In the genomic region with DNA sequence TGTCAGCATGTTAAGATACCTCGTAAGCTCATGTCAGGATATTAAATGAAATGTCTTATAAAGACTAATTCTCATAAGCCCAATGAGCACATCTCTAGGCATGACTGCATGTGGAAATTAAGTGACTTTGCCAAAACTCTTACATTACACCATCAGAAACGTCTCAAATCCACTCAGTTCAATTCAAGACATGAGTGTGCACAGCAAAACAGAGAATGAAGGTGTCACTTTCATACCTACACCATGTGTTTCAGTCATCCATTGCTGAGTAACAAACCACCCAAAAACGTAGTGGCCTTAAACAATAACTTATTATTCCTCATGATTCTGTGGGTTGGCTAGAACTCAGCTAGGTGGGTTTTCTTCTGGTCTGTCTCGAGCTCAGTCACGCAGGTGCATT, we compare ENCODE assay signal across 14 cellular contexts.
DNase-seq lines count a peak whose midpoint lies in the region; ATAC-seq, FAIRE-seq and TF ChIP-seq lines count a peak whose summit lies in the region.
"Had no signal": no experiment of that assay in that cellular context is flagged by ENCODE, and none has a peak within 500 bp of the region (broad histone marks: within the 10 kb centered on the region; RNA-seq: fewer than 3 reads in every experiment).

No MANE protein-coding gene starts in this region.

- no peak overlapping the region for H3K9ac ChIP-seq in GM12878 (ENCODE audit: control insufficient read depth, insufficient read depth, low read length)
- H3K9ac ChIP-seq: BLaER1 treated with 17β-estradiol and CSF1 and Interleukin-3, amounts not matched to agents 10 nM and 100 nM had no signal

- SMC1A ChIA-PET in GM12878 (lab: Charles Lee; ENCODE audit: uncharacterized antibody, unreplicated experiment): interaction anchor here (1.1 to 2.5 kb wide), 5 partner anchors 9 to 59 kb away, joined by 3 to 11 read pairs (median 6); no protein-coding TSS in a partner anchor

- DNase-seq in activated CD4-positive, alpha-beta T cell treated with anti-CD3 and anti-CD28 coated beads for 36 hours: no peak
- no peak for DNase-seq in activated CD4-positive, alpha-beta T cell treated with anti-CD3 and anti-CD28 coated beads, Interleukin-2, amount 50 U/mL, for 48 hours
- DNase-seq in stimulated activated naive CD8-positive, alpha-beta T cell treated with anti-CD3 and anti-CD28 coated beads, Interleukin-15, amount 100 ng/mL, for 72 hours: no peak
- no peak for DNase-seq in stimulated activated naive CD8-positive, alpha-beta T cell treated with anti-CD3 and anti-CD28 coated beads, Interleukin-15, Interleukin-2, amounts not matched to agents 100 U/mL and 50 U/mL, for 24 hours
- DNase-seq in GM12878 (ENCODE audit: low read depth, low spot score) (no peak), lower lobe of right lung (no peak)
- DNase-seq: 8988T; CD4-positive, CD25-positive, alpha-beta regulatory T cell; DMS 273 treated with DMSO at 0.1 percent for 48 hours had no signal

- TF ChIP-seq CTCF in GM12878 (IDR thresholded peaks at IDR 0.05 in 2 of 3, conservative IDR thresholded peaks at IDR 0.05 in 1 of 3; ENCODE audit: control insufficient read depth in 2 of 3, extremely low read depth in 1 of 3, insufficient read depth in 1 of 3, low read depth in 3 of 3, low read length in 3 of 3): no peak
- no peak for TF ChIP-seq CTCF in lower lobe of right lung (IDR thresholded peaks at IDR 0.05)

- peaks cover 0 to 4% of the 10 kb centered on the region in 2 experiments; a peak in 3 of 4 replicates for H3K36me3 ChIP-seq in GM12878 (ENCODE audit: control insufficient read depth in 2 of 2, insufficient read depth in 2 of 2, low read length in 1 of 2)
- peaks cover 29% of the 10 kb centered on the region for H3K36me3 ChIP-seq in lower lobe of right lung
- H3K36me3 ChIP-seq: HAP-1 had no signal

- H3K27me3 Mint-ChIP-seq in activated CD4-positive, alpha-beta T cell treated with anti-CD3 and anti-CD28 coated beads for 36 hours: no peaks in the 10 kb centered on the region
- H3K27me3 Mint-ChIP-seq in stimulated activated naive CD8-positive, alpha-beta T cell treated with anti-CD3 and anti-CD28 coated beads, Interleukin-15, amount 100 ng/mL, for 72 hours: no peaks in the 10 kb centered on the region
- H3K27me3 Mint-ChIP-seq: CD4-positive, CD25-positive, alpha-beta regulatory T cell had no signal

- no peak overlapping the region for H2AFZ ChIP-seq in GM12878 (ENCODE audit: control insufficient read depth, low read depth, low read length)

- H3K79me2 ChIP-seq in GM12878 (ENCODE audit: control insufficient read depth, insufficient read depth, low read length): no peaks in the 10 kb centered on the region

- no peak for FAIRE-seq in GM12878 (lab: Jason Lieb, UNC)
- FAIRE-seq: GM12891, H1 had no signal

- H3K4me1 ChIP-seq in GM12878 (ENCODE audit: control insufficient read depth, insufficient read depth, low read length) (no peaks in the 10 kb centered on the region), lower lobe of right lung (no peaks in the 10 kb centered on the region)

- H3K9me3 Mint-ChIP-seq in activated CD4-positive, alpha-beta T cell treated with anti-CD3 and anti-CD28 coated beads for 36 hours (ENCODE audit: low read depth): peaks cover 1% of the 10 kb centered on the region
- H3K9me3 Mint-ChIP-seq in stimulated activated naive CD8-positive, alpha-beta T cell treated with anti-CD3 and anti-CD28 coated beads, Interleukin-15, amount 100 ng/mL, for 72 hours: no peaks in the 10 kb centered on the region

- BruUV-seq in GM12878 (replicated peaks; lab: Mats Ljungman, UMichigan): no TSS peak

- CTCF ChIA-PET in activated CD4-positive, alpha-beta T cell treated with anti-CD3 and anti-CD28 coated beads for 36 hours (lab: Charles Lee): interaction anchor here (0.6 to 1.2 kb wide), 3 partner anchors 29 to 73 kb away, joined by 3 to 4 read pairs (median 3); no protein-coding TSS in a partner anchor
- CTCF ChIA-PET in GM12878 (lab: Yijun Ruan, JAX): interaction anchor here (1.5 to 7.6 kb wide), 4 partner anchors 9 to 71 kb away, joined by 6 to 81 read pairs (median 8); no protein-coding TSS in a partner anchor

- H3K27ac Mint-ChIP-seq in activated CD4-positive, alpha-beta T cell treated with anti-CD3 and anti-CD28 coated beads for 36 hours: no peak overlapping the region
- H3K27ac Mint-ChIP-seq in stimulated activated naive CD8-positive, alpha-beta T cell treated with anti-CD3 and anti-CD28 coated beads, Interleukin-15, amount 100 ng/mL, for 72 hours: no peak overlapping the region

- in situ Hi-C loops in GM12878 (cut with MboI): no loop called here

- 70% methylated on average over 5 of the region's 5 CpGs for WGBS in GM12878 (ENCODE audit: insufficient coverage, insufficient replicate concordance, low lambda C conversion rate, missing lambda C conversion rate)

- peaks cover 43% of the 10 kb centered on the region for H3K36me3 Mint-ChIP-seq in activated CD4-positive, alpha-beta T cell treated with anti-CD3 and anti-CD28 coated beads for 36 hours (ENCODE audit: low read depth)

- TF ChIP-seq POLR2A in GM12878 (IDR thresholded peaks at IDR 0.05; ENCODE audit: low read depth, low read length): no peak

- POLR2A ChIA-PET in activated CD4-positive, alpha-beta T cell treated with anti-CD3 and anti-CD28 coated beads for 36 hours (lab: Charles Lee): no interaction called here
- POLR2A ChIA-PET in GM12878 (lab: Charles Lee): interaction anchor here (0.9 to 1.3 kb wide), 2 partner anchors 9 to 14 kb away, joined by 3 to 4 read pairs; no protein-coding TSS in a partner anchor

- no peak overlapping the region for H3K4me3 Mint-ChIP-seq in activated CD4-positive, alpha-beta T cell treated with anti-CD3 and anti-CD28 coated beads for 36 hours
- no peak overlapping the region for H3K4me3 Mint-ChIP-seq in stimulated activated naive CD8-positive, alpha-beta T cell treated with anti-CD3 and anti-CD28 coated beads, Interleukin-15, amount 100 ng/mL, for 72 hours
- H3K4me3 Mint-ChIP-seq: CD4-positive, CD25-positive, alpha-beta regulatory T cell had no signal

- H3K4me2 ChIP-seq in GM12878 (ENCODE audit: control insufficient read depth, insufficient read depth): no peak overlapping the region
- H3K4me2 ChIP-seq: BLaER1 treated with 17β-estradiol and CSF1 and Interleukin-3, amounts not matched to agents 10 nM and 100 nM had no signal

- no peaks in the 10 kb centered on the region for H3K27me3 ChIP-seq in GM12878 (replicated peaks in 1 of 2; ENCODE audit: control insufficient read depth in 2 of 2, insufficient read depth in 2 of 2, low read length in 1 of 2)
- H3K27me3 ChIP-seq in lower lobe of right lung (ENCODE audit: low read depth): no peaks in the 10 kb centered on the region
- H3K27me3 ChIP-seq: BLaER1 treated with 17β-estradiol and CSF1 and Interleukin-3, amounts not matched to agents 10 nM and 100 nM had no signal

- 0 out of 4 replicates have a peak, but pooled peaks of 1 of the 2 experiments have one; percentile 31 for TF ChIP-seq EP300 in GM12878 (IDR thresholded peaks at IDR 0.05; ENCODE audit: borderline replicate concordance in 1 of 2, control insufficient read depth in 1 of 2, low read depth in 2 of 2, low read length in 2 of 2)

- ATAC-seq in activated CD4-positive, alpha-beta T cell treated with anti-CD3 and anti-CD28 coated beads for 36 hours: peak; percentile 86
- peak; percentile 52 for ATAC-seq in stimulated activated naive CD8-positive, alpha-beta T cell treated with anti-CD3 and anti-CD28 coated beads, Interleukin-15, amount 100 ng/mL, for 72 hours
- no peak for ATAC-seq in stimulated activated naive CD8-positive, alpha-beta T cell treated with anti-CD3 and anti-CD28 coated beads, Interleukin-15, Interleukin-2, amounts not matched to agents 100 U/mL and 50 U/mL, for 24 hours
- ATAC-seq in GM12878 (peak; percentile 85), HG02938 (IDR thresholded peaks at IDR 0.05; ENCODE audit: unreplicated experiment) (no peak), lower lobe of right lung (no peak)

- H3K4me1 Mint-ChIP-seq in activated CD4-positive, alpha-beta T cell treated with anti-CD3 and anti-CD28 coated beads for 36 hours: peaks cover 4% of the 10 kb centered on the region
- no peaks in the 10 kb centered on the region for H3K4me1 Mint-ChIP-seq in stimulated activated naive CD8-positive, alpha-beta T cell treated with anti-CD3 and anti-CD28 coated beads, Interleukin-15, amount 100 ng/mL, for 72 hours

- TF ChIP-seq RAD21 in GM12878 (IDR thresholded peaks at IDR 0.05; ENCODE audit: insufficient read depth, low read depth, low read length): no peak

- H3K27ac ChIP-seq in GM12878 (ENCODE audit: control insufficient read depth, insufficient read depth): no peak overlapping the region
- H3K27ac ChIP-seq in lower lobe of right lung: no peak overlapping the region
- H3K27ac ChIP-seq: BLaER1 treated with 17β-estradiol and CSF1 and Interleukin-3, amounts not matched to agents 10 nM and 100 nM had no signal

- H3K9me3 ChIP-seq in GM12878 (replicated peaks; ENCODE audit: control insufficient read depth, insufficient read depth, low read length) (no peaks in the 10 kb centered on the region; the same call in 2 of the 3 replicates), lower lobe of right lung (peaks cover 4% of the 10 kb centered on the region)
- H3K9me3 ChIP-seq: HAP-1 had no signal

- no peak overlapping the region for H3K4me3 ChIP-seq in GM12878
- no peak overlapping the region for H3K4me3 ChIP-seq in lower lobe of right lung
- H3K4me3 ChIP-seq: BLaER1 treated with 17β-estradiol and CSF1 and Interleukin-3, amounts not matched to agents 10 nM and 100 nM; HAP-1 had no signal

- RAD21 ChIA-PET in GM12878 (lab: Charles Lee; ENCODE audit: unreplicated experiment): no interaction called here

- no peaks in the 10 kb centered on the region for H4K20me1 ChIP-seq in GM12878 (ENCODE audit: control insufficient read depth, insufficient read depth)

- intact Hi-C loops in activated CD4-positive, alpha-beta T cell treated with anti-CD3 and anti-CD28 coated beads for 36 hours (cut with DNase I, micrococcal nuclease): loop anchor here in 1 of 2 experiments (5.0 kb wide), 1 partner anchor 76 kb away; no protein-coding TSS in a partner anchor
- intact Hi-C loops in GM12878 (cut with micrococcal nuclease; ENCODE audit: unreplicated experiment): loop anchor here (5.0 kb wide), 1 partner anchor 76 kb away; no protein-coding TSS in a partner anchor
- intact Hi-C loops in lower lobe of right lung (cut with DNase I): no loop called here

TF ChIP-seq in GM12878, 131 proteins besides CTCF, POLR2A, EP300 and RAD21:
- 0 out of 2 replicates have a peak, but pooled peaks have one; percentile 45 for TF ChIP-seq ATF7 (IDR thresholded peaks at IDR 0.05; ENCODE audit: low read depth)
- TF ChIP-seq CBX5 (IDR thresholded peaks at IDR 0.05; ENCODE audit: low read depth): no peak

Comparison
In these comparisons a context has a peak if more than half of its experiments do, and no peak if none do; other contexts are left out.
1. ATAC-seq: peak in activated CD4-positive, alpha-beta T cell treated with anti-CD3 and anti-CD28 coated beads for 36 hours (single experiment), stimulated activated naive CD8-positive, alpha-beta T cell treated with anti-CD3 and anti-CD28 coated beads, Interleukin-15, amount 100 ng/mL, for 72 hours (single experiment) and GM12878 (single experiment); none in stimulated activated naive CD8-positive, alpha-beta T cell treated with anti-CD3 and anti-CD28 coated beads, Interleukin-15, Interleukin-2, amounts not matched to agents 100 U/mL and 50 U/mL, for 24 hours (single experiment), HG02938 (single experiment) and lower lobe of right lung (0 of 2).